In genomic region chr16:57264950-57265371, GRCh38 we compare ENCODE assay signal across 12 cellular contexts. TPM values are rescaled to one million over a fixed set of nuclear protein-coding genes. Genes with fewer than 3 reads are reported as not detected.
DNase-seq lines count a peak whose midpoint lies in the region; ATAC-seq and TF ChIP-seq lines count a peak whose summit lies in the region.
"Had no signal": no experiment of that assay in that cellular context is flagged by ENCODE, and none has a peak within 500 bp of the region (broad histone marks: within the 10 kb centered on the region; RNA-seq: fewer than 3 reads in every experiment).

No MANE protein-coding gene starts in this region.

- no peak for TF ChIP-seq CTCF in dorsolateral prefrontal cortex (IDR thresholded peaks at IDR 0.05 in 54 of 56, conservative IDR thresholded peaks at IDR 0.05 in 2 of 56; ENCODE audit: low read depth in 1 of 56, partially characterized antibody in 56 of 56)
- no peak for TF ChIP-seq CTCF in upper lobe of right lung (IDR thresholded peaks at IDR 0.05)
- TF ChIP-seq CTCF in PC-9 (conservative IDR thresholded peaks at IDR 0.05) = no peak

- H3K4me3 ChIP-seq in dorsolateral prefrontal cortex (no peak overlapping the region), mucosa of rectum (ENCODE audit: low read length in 2 of 2) (no peak overlapping the region), upper lobe of right lung (no peak overlapping the region), PC-9 (no peak overlapping the region)

- H3K36me3 ChIP-seq in mucosa of rectum (ENCODE audit: control insufficient read depth in 2 of 2, insufficient read depth in 2 of 2, low read length in 2 of 2) (no peaks in the 10 kb centered on the region), upper lobe of right lung (no peaks in the 10 kb centered on the region), PC-9 (ENCODE audit: low read depth) (no peaks in the 10 kb centered on the region)

- peak; percentile 63 for DNase-seq in Right ventricle myocardium inferior (ENCODE audit: missing footprints)
- no peak for DNase-seq in Right ventricle myocardium superior
- DNase-seq in dorsolateral prefrontal cortex = peak in 2 of 10 donors; percentile 8 to 33
- peak; percentile 92 for DNase-seq in upper lobe of right lung
- no peak for DNase-seq in NCI-H82 (lab: John Stamatoyannopoulos, UW)
- DNase-seq in PC-9 = no peak
- DNase-seq in effector CD8-positive, alpha-beta T cell (lab: John Stamatoyannopoulos, UW) = no peak
- DNase-seq: activated naive CD4-positive, alpha-beta T cell treated with Interleukin-2 at 50 U/mL for 16 hours; DND-41; H9; T-helper 2 cell had no signal

- H3K4me2 ChIP-seq in PC-9 = no peak overlapping the region

- POLR2A ChIA-PET in PC-9 (lab: Charles Lee; ENCODE audit: unreplicated experiment) = no interaction called here

- peak overlapping the region; percentile 52 to 64 for H3K9ac ChIP-seq in mucosa of rectum (ENCODE audit: low read depth in 1 of 2, low read length in 2 of 2)

- H3K9me3 ChIP-seq in mucosa of rectum (ENCODE audit: control insufficient read depth in 2 of 2, low read length in 2 of 2) = no peaks in the 10 kb centered on the region
- no peaks in the 10 kb centered on the region for H3K9me3 ChIP-seq in upper lobe of right lung
- H3K9me3 ChIP-seq in PC-9 (ENCODE audit: insufficient read depth, low read depth) = no peaks in the 10 kb centered on the region

- no peaks in the 10 kb centered on the region for H4K20me1 ChIP-seq in PC-9 (ENCODE audit: insufficient read depth)

- H2AFZ ChIP-seq in PC-9 = no peak overlapping the region

- H3K79me2 ChIP-seq in PC-9 (ENCODE audit: low read depth) = no peaks in the 10 kb centered on the region

- peaks cover 21 to 49% of the 10 kb centered on the region in 2 donors for H3K4me1 ChIP-seq in mucosa of rectum (ENCODE audit: control insufficient read depth in 2 of 2, insufficient read depth in 2 of 2, low read length in 2 of 2)
- H3K4me1 ChIP-seq in upper lobe of right lung = peaks cover 52% of the 10 kb centered on the region
- H3K4me1 ChIP-seq in PC-9 (replicated peaks; ENCODE audit: insufficient read depth) = peaks cover 34% of the 10 kb centered on the region

- no peak for ATAC-seq in Right ventricle myocardium inferior
- ATAC-seq in Right ventricle myocardium superior (ENCODE audit: poor library complexity) = no peak
- peak; percentile 88 for ATAC-seq in upper lobe of right lung

- BruUV-seq in PC-9 (replicated peaks; lab: Mats Ljungman, UMichigan) = no TSS peak

- intact Hi-C loops in Right ventricle myocardium inferior (cut with DNase I) (no loop called here), Right ventricle myocardium superior (cut with DNase I) (no loop called here), dorsolateral prefrontal cortex (cut with DNase I) (no loop called here), upper lobe of right lung (cut with DNase I) (no loop called here), PC-9 (cut with micrococcal nuclease; ENCODE audit: unreplicated experiment) (no loop called here)

- H3K27me3 ChIP-seq in dorsolateral prefrontal cortex (no peaks in the 10 kb centered on the region), mucosa of rectum (ENCODE audit: control insufficient read depth in 2 of 2, insufficient read depth in 2 of 2, low read length in 2 of 2) (no peaks in the 10 kb centered on the region), upper lobe of right lung (no peaks in the 10 kb centered on the region), PC-9 (ENCODE audit: insufficient read depth, low read depth) (no peaks in the 10 kb centered on the region)

- CTCF ChIA-PET in PC-9 (lab: Charles Lee) = no interaction called here

- H3K27ac ChIP-seq in dorsolateral prefrontal cortex = peak overlapping the region; percentile 1 to 99 (median 95)
- peak overlapping the region; percentile 72 to 94 for H3K27ac ChIP-seq in mucosa of rectum (ENCODE audit: low read depth in 2 of 2, low read length in 2 of 2)
- H3K27ac ChIP-seq in upper lobe of right lung = peak overlapping the region; percentile 86
- no peak overlapping the region for H3K27ac ChIP-seq in PC-9

- H3K9me2 ChIP-seq in PC-9 (ENCODE audit: insufficient read depth) = no peaks in the 10 kb centered on the region

- peaks cover 31% of the 10 kb centered on the region for H3F3A ChIP-seq in PC-9 (ENCODE audit: insufficient read depth, low read depth)

RNA-seq across cellular contexts. Expression of gene PLLP, which starts 19.5 kb away (rescaled TPM):
- total RNA-seq in Right ventricle myocardium inferior (3.4 TPM), Right ventricle myocardium superior (3.2 TPM), dorsolateral prefrontal cortex (100 to 1,000 TPM in 55 of 120 experiments, 10 to 100 TPM in 65; 20.8 to 459 (median 91.3) TPM), upper lobe of right lung (104 TPM), PC-9 (2021) (1.8 and 2.8 TPM in 2 replicates)

RNA-seq across cellular contexts. Expression of gene ARL2BP, which starts 19.9 kb away (rescaled TPM):
- total RNA-seq in Right ventricle myocardium inferior (64.1 TPM), Right ventricle myocardium superior (58.2 TPM), dorsolateral prefrontal cortex (10 to 100 TPM; 36.8 to 68.6 (median 51.1) TPM), upper lobe of right lung (60.0 TPM), PC-9 (2021) (19.8 and 23.6 TPM in 2 replicates)

Comparison
In these comparisons a context has a peak if more than half of its experiments do, and no peak if none do; other contexts are left out.
1. DNase-seq: peak in Right ventricle myocardium inferior (single experiment) and upper lobe of right lung (single experiment); none in Right ventricle myocardium superior (single experiment), NCI-H82 (single experiment), PC-9 (0 of 2) and effector CD8-positive, alpha-beta T cell (single experiment).